ENCODE assay signal across 27 cellular contexts in genomic region chr7:64603271-64603670, GRCh38.
"Had no signal": no experiment of that assay in that cellular context is flagged by ENCODE, and none has a peak within 500 bp of the region (broad histone marks: within the 10 kb centered on the region; RNA-seq: fewer than 3 reads in every experiment).

No MANE protein-coding gene starts in this region.

- H3K27me3 ChIP-seq: stomach, suprapubic skin, testis, thyroid gland, tibial artery, tibial nerve, transverse colon, upper lobe of left lung, upper lobe of right lung, uterus, vagina had no signal

- FAIRE-seq: urothelium cell line had no signal

- H3K27ac ChIP-seq: stomach, suprapubic skin, testis, thoracic aorta, thyroid gland, tibial artery, tibial nerve, transverse colon, upper lobe of left lung, upper lobe of right lung, uterus, vagina had no signal

- H3K4me1 ChIP-seq: stomach, suprapubic skin, testis, thyroid gland, tibial artery, tibial nerve, transverse colon, upper lobe of left lung, upper lobe of right lung, uterus, vagina had no signal

- DNase-seq: stimulated activated CD4-positive, alpha-beta T cell treated with anti-CD3 and anti-CD28 coated beads, Interleukin-2, amount 100 ng/mL, for 48 hours; stimulated activated CD4-positive, alpha-beta T cell treated with anti-CD3 and anti-CD28 coated beads, Interleukin-4, amount 100 ng/mL, for 1 hour; stimulated activated CD4-positive, alpha-beta T cell treated with anti-CD3 and anti-CD28 coated beads, Interleukin-4, amount 100 ng/mL, for 24 hours; stimulated activated CD4-positive, alpha-beta T cell treated with anti-CD3 and anti-CD28 coated beads, Interleukin-4, amount 100 ng/mL, for 4 hours; stimulated activated CD8-positive, alpha-beta memory T cell treated with anti-CD3 and anti-CD28 coated beads, Interleukin-4, amount 100 ng/mL, for 48 hours; stimulated activated naive B cell treated with anti-CD40 and anti-IgM and Interleukin-4, amounts not matched to agents 10 μg/mL and 1 μg/mL and 100 μg/mL, for 72 hours; stimulated activated naive CD4-positive, alpha-beta T cell; stimulated activated naive CD4-positive, alpha-beta T cell treated with Interleukin-2 at 50 U/mL for 16 hours; stimulated activated naive CD8-positive, alpha-beta T cell treated with anti-CD3 and anti-CD28 coated beads, Interleukin-15, amount 100 ng/mL, for 72 hours; stimulated activated naive CD8-positive, alpha-beta T cell treated with anti-CD3 and anti-CD28 coated beads, Interleukin-15, Interleukin-2, amounts not matched to agents 100 U/mL and 50 U/mL, for 24 hours; stomach; substantia nigra; testis; thyroid gland; tibial artery; transverse colon; trophoblast cell; upper lobe of left lung; upper lobe of right lung; uterus had no signal

- H3K4me3 ChIP-seq: stomach, suprapubic skin, testis, thoracic aorta, thyroid gland, tibial artery, tibial nerve, transverse colon, upper lobe of left lung, upper lobe of right lung, uterus, vagina had no signal

- ATAC-seq: stimulated activated effector memory CD8-positive, alpha-beta T cell treated with anti-CD3 and anti-CD28 coated beads, Interleukin-12 subunit alpha, Interleukin-12 subunit beta, amount 100 ng/mL, for 72 hours; stimulated activated memory B cell treated with anti-CD40 and anti-IgM and Interleukin-4, amounts not matched to agents 10 μg/mL and 1 μg/mL and 100 μg/mL, for 72 hours; stimulated activated naive B cell treated with anti-CD40 and anti-IgM and Interleukin-4, amounts not matched to agents 10 μg/mL and 1 μg/mL and 100 μg/mL, for 72 hours; stimulated activated naive CD8-positive, alpha-beta T cell treated with anti-CD3 and anti-CD28 coated beads, Interleukin-15, amount 100 ng/mL, for 72 hours; stimulated activated naive CD8-positive, alpha-beta T cell treated with anti-CD3 and anti-CD28 coated beads, Interleukin-15, Interleukin-2, amounts not matched to agents 100 U/mL and 50 U/mL, for 24 hours; upper lobe of right lung had no signal

- H3K9me3 ChIP-seq: suprapubic skin, testis, thoracic aorta, thyroid gland, tibial artery, tibial nerve, transverse colon, upper lobe of left lung, upper lobe of right lung, uterus, vagina had no signal

- H3K36me3 ChIP-seq: stomach, suprapubic skin, thoracic aorta, thyroid gland, tibial artery, tibial nerve, transverse colon, upper lobe of left lung, upper lobe of right lung, uterus, vagina had no signal
